8 cellular contexts compared by ENCODE assay signal in the genomic region with DNA sequence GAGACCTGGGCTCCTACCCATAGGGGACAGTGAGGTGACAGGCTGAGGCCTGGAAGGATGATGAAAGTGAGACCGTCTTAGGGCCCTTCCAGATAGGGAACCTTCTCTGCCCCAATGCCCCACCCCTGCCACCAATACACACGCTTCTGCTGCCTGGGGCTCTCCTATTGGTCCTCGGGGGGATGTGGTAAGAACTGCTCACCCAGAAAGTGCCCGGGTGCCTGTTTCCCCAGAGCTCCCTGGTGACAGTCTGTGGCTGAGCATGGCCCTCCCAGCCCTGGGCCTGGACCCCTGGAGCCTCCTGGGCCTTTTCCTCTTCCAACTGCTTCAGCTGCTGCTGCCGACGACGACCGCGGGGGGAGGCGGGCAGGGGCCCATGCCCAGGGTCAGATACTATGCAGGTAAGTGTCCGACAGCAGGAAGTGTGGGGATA. TPM values are rescaled to one million over a fixed set of nuclear protein-coding genes. Genes with fewer than 3 reads are reported as not detected.
DNase-seq lines count a peak whose midpoint lies in the region; ATAC-seq and TF ChIP-seq lines count a peak whose summit lies in the region.

No MANE protein-coding gene starts in this region.

- H3K4me1 ChIP-seq in prostate gland (replicated peaks) (peaks cover 4% of the 10 kb centered on the region), smooth muscle cell (ENCODE audit: low read depth) (no peaks in the 10 kb centered on the region)

- peaks cover 49% of the 10 kb centered on the region for H3K36me3 Mint-ChIP-seq in activated T-helper 2 cell treated with anti-CD3 and anti-CD28 coated beads, Interferon-gamma antibody, Interleukin-2, Interleukin-4, amounts not matched to agents 10 μg/mL and 5 μg/mL and 100 μg/mL, durations not matched to agents 14 hours and 24 hours and 36 hours (ENCODE audit: low read depth)

- TF ChIP-seq POLR2A in prostate gland (IDR thresholded peaks at IDR 0.05) = peak; percentile 10

- H3K4me3 ChIP-seq in prostate gland (peak overlapping the region; percentile 25 to 36), smooth muscle cell (no peak overlapping the region)

- H3K36me3 ChIP-seq in prostate gland (no peaks in the 10 kb centered on the region), smooth muscle cell (ENCODE audit: low read depth) (no peaks in the 10 kb centered on the region)

- H2AFZ ChIP-seq in smooth muscle cell (ENCODE audit: low read depth) = no peak overlapping the region

- peak overlapping the region; percentile 92 for H3K4me3 Mint-ChIP-seq in activated T-helper 2 cell treated with anti-CD3 and anti-CD28 coated beads, Interferon-gamma antibody, Interleukin-2, Interleukin-4, amounts not matched to agents 10 μg/mL and 5 μg/mL and 100 μg/mL, durations not matched to agents 14 hours and 24 hours and 36 hours (ENCODE audit: low read depth)

- intact Hi-C loops in activated T-helper 2 cell treated with anti-CD3 and anti-CD28 coated beads, Interferon-gamma antibody, Interleukin-2, Interleukin-4, amounts not matched to agents 10 μg/mL and 5 μg/mL and 100 μg/mL, durations not matched to agents 14 hours and 24 hours and 36 hours (cut with micrococcal nuclease) = loop anchor here (5.0 kb wide), 1 partner anchor 38 kb away; a partner anchor contains a TSS
- intact Hi-C loops in prostate gland (cut with DNase I) = no loop called here

- H3K4me1 Mint-ChIP-seq in activated T-helper 2 cell treated with anti-CD3 and anti-CD28 coated beads, Interferon-gamma antibody, Interleukin-2, Interleukin-4, amounts not matched to agents 10 μg/mL and 5 μg/mL and 100 μg/mL, durations not matched to agents 14 hours and 24 hours and 36 hours (ENCODE audit: low read depth) = peaks cover 75% of the 10 kb centered on the region

- H3K27ac ChIP-seq in prostate gland (peak overlapping the region; percentile 49 to 81), smooth muscle cell (ENCODE audit: low read depth) (no peak overlapping the region)

- peak overlapping the region; percentile 89 for H3K27ac Mint-ChIP-seq in activated T-helper 2 cell treated with anti-CD3 and anti-CD28 coated beads, Interferon-gamma antibody, Interleukin-2, Interleukin-4, amounts not matched to agents 10 μg/mL and 5 μg/mL and 100 μg/mL, durations not matched to agents 14 hours and 24 hours and 36 hours

- ATAC-seq in HG03342 (IDR thresholded peaks at IDR 0.05; ENCODE audit: unreplicated experiment) = peak; percentile 48

- peak; percentile 77 for DNase-seq in stimulated activated CD4-positive, alpha-beta T cell treated with anti-CD3 and anti-CD28 coated beads, Interleukin-15, amount 100 ng/mL, for 24 hours
- no peak for DNase-seq in stimulated activated CD4-positive, alpha-beta T cell treated with anti-CD3 and anti-CD28 coated beads, Interleukin-12 subunit alpha, Interleukin-12 subunit beta, amount 100 ng/mL, for 4 hours
- peak; percentile 46 for DNase-seq in activated T-helper 2 cell treated with anti-CD3 and anti-CD28 coated beads, Interferon-gamma antibody, Interleukin-2, Interleukin-4, amounts not matched to agents 10 μg/mL and 5 μg/mL and 100 μg/mL, durations not matched to agents 14 hours and 24 hours and 36 hours (ENCODE audit: low spot score)
- DNase-seq in prostate gland (ENCODE audit: low spot score) (no peak), RKO (ENCODE audit: low spot score) (no peak), smooth muscle cell (lab: John Stamatoyannopoulos, UW; ENCODE audit: unreplicated experiment) (no peak), GOT3 (lab: John Stamatoyannopoulos, UW) (no peak)

- H3K9me3 ChIP-seq in prostate gland (no peaks in the 10 kb centered on the region), smooth muscle cell (replicated peaks; ENCODE audit: low read depth) (no peaks in the 10 kb centered on the region)

- H3K79me2 ChIP-seq in smooth muscle cell (ENCODE audit: low read depth) = no peaks in the 10 kb centered on the region

- H3K27me3 Mint-ChIP-seq in activated T-helper 2 cell treated with anti-CD3 and anti-CD28 coated beads, Interferon-gamma antibody, Interleukin-2, Interleukin-4, amounts not matched to agents 10 μg/mL and 5 μg/mL and 100 μg/mL, durations not matched to agents 14 hours and 24 hours and 36 hours (ENCODE audit: low read depth) = no peaks in the 10 kb centered on the region

- H3K9me3 Mint-ChIP-seq in activated T-helper 2 cell treated with anti-CD3 and anti-CD28 coated beads, Interferon-gamma antibody, Interleukin-2, Interleukin-4, amounts not matched to agents 10 μg/mL and 5 μg/mL and 100 μg/mL, durations not matched to agents 14 hours and 24 hours and 36 hours = no peaks in the 10 kb centered on the region

- no peaks in the 10 kb centered on the region for H3K27me3 ChIP-seq in prostate gland (replicated peaks; ENCODE audit: insufficient read depth)
- peaks cover 9% of the 10 kb centered on the region for H3K27me3 ChIP-seq in smooth muscle cell (ENCODE audit: low read depth)

- no peaks in the 10 kb centered on the region for H3F3A ChIP-seq in smooth muscle cell (ENCODE audit: low read depth)

- H3K9ac ChIP-seq in smooth muscle cell (ENCODE audit: low read depth) = no peak overlapping the region

- 49% methylated on average over 11 of the region's 11 CpGs for WGBS in prostate gland
- 86% methylated on average over 11 of the region's 11 CpGs for WGBS in smooth muscle cell (ENCODE audit: low lambda C conversion rate)

- H4K20me1 ChIP-seq in smooth muscle cell (ENCODE audit: low read depth) = no peaks in the 10 kb centered on the region

- no peak overlapping the region for H3K4me2 ChIP-seq in smooth muscle cell

- no peak for TF ChIP-seq CTCF in prostate gland (IDR thresholded peaks at IDR 0.05)
- no peak for TF ChIP-seq CTCF in smooth muscle cell (IDR thresholded peaks at IDR 0.05; ENCODE audit: borderline replicate concordance, insufficient read depth, poor library complexity, severe bottlenecking)

RNA-seq across cellular contexts. Expression of a gene that starts 0.9 kb away (rescaled TPM):
- 128 and 132 TPM in 2 replicates for total RNA-seq in activated T-helper 2 cell treated with anti-CD3 and anti-CD28 coated beads, Interferon-gamma antibody, Interleukin-2, Interleukin-4, amounts not matched to agents 10 μg/mL and 5 μg/mL and 100 μg/mL, durations not matched to agents 14 hours and 24 hours and 36 hours
- total RNA-seq in prostate gland = 10 to 100 TPM; 22.9 to 44.9 TPM
- 2.1 and 5.0 TPM in 2 replicates for total RNA-seq in smooth muscle cell
- 2.2 and 4.2 TPM in 2 replicates for polyA plus RNA-seq in smooth muscle cell

RNA-seq across cellular contexts. Expression of a gene that starts 39.6 kb away (rescaled TPM):
- total RNA-seq in activated T-helper 2 cell treated with anti-CD3 and anti-CD28 coated beads, Interferon-gamma antibody, Interleukin-2, Interleukin-4, amounts not matched to agents 10 μg/mL and 5 μg/mL and 100 μg/mL, durations not matched to agents 14 hours and 24 hours and 36 hours = 62.6 and 63.7 TPM in 2 replicates
- total RNA-seq in prostate gland = 10 to 100 TPM; 14.2 to 16.5 TPM
- total RNA-seq in smooth muscle cell = 11.6 and 13.9 TPM in 2 replicates
- polyA plus RNA-seq in smooth muscle cell = 11.4 and 17.7 TPM in 2 replicates

RNA-seq across cellular contexts. Expression of a gene that starts 39.8 kb away (rescaled TPM):
- 246 and 247 TPM in 2 replicates for total RNA-seq in activated T-helper 2 cell treated with anti-CD3 and anti-CD28 coated beads, Interferon-gamma antibody, Interleukin-2, Interleukin-4, amounts not matched to agents 10 μg/mL and 5 μg/mL and 100 μg/mL, durations not matched to agents 14 hours and 24 hours and 36 hours
- total RNA-seq in prostate gland (100 to 1,000 TPM; 227 to 265 TPM), smooth muscle cell (237 and 256 TPM in 2 replicates)
- 626 and 674 TPM in 2 replicates for polyA plus RNA-seq in smooth muscle cell

RNA-seq across cellular contexts. Expression of a gene that starts 58.5 kb away (rescaled TPM):
- 115 and 117 TPM in 2 replicates for total RNA-seq in activated T-helper 2 cell treated with anti-CD3 and anti-CD28 coated beads, Interferon-gamma antibody, Interleukin-2, Interleukin-4, amounts not matched to agents 10 μg/mL and 5 μg/mL and 100 μg/mL, durations not matched to agents 14 hours and 24 hours and 36 hours
- total RNA-seq in prostate gland (100 to 1,000 TPM in 1 of 2 donors, 10 to 100 TPM in 1; 64.6 to 125 TPM), smooth muscle cell (51.4 and 59.2 TPM in 2 replicates)
- 82.5 and 87.4 TPM in 2 replicates for polyA plus RNA-seq in smooth muscle cell

Comparison
In these comparisons a context has a peak if more than half of its experiments do, and no peak if none do; other contexts are left out.
1. DNase-seq: peak in stimulated activated CD4-positive, alpha-beta T cell treated with anti-CD3 and anti-CD28 coated beads, Interleukin-15, amount 100 ng/mL, for 24 hours (single experiment) and activated T-helper 2 cell treated with anti-CD3 and anti-CD28 coated beads, Interferon-gamma antibody, Interleukin-2, Interleukin-4, amounts not matched to agents 10 μg/mL and 5 μg/mL and 100 μg/mL, durations not matched to agents 14 hours and 24 hours and 36 hours (single experiment); none in stimulated activated CD4-positive, alpha-beta T cell treated with anti-CD3 and anti-CD28 coated beads, Interleukin-12 subunit alpha, Interleukin-12 subunit beta, amount 100 ng/mL, for 4 hours (single experiment), prostate gland (single experiment), RKO (single experiment), smooth muscle cell (single experiment) and GOT3 (single experiment).